ENCODE assay signal across 10 cellular contexts in genomic region chr2:141647353-141647752, GRCh38.
"Had no signal": no experiment of that assay in that cellular context is flagged by ENCODE, and none has a peak within 500 bp of the region (broad histone marks: within the 10 kb centered on the region; RNA-seq: fewer than 3 reads in every experiment).

No MANE protein-coding gene starts in this region.

- H3K4me1 ChIP-seq: HAP-1 had no signal

- H3K4me3 ChIP-seq: GM23248, HAP-1 had no signal

- DNase-seq: GM23248, GOT3, H7, HFFc6, Karpas-422, KBM-7 had no signal

- H3K9ac ChIP-seq: GM23248, KMS-11 had no signal

- H3K36me3 ChIP-seq: HAP-1 had no signal

- FAIRE-seq: HTR-8/SVneo had no signal

- H3K27ac ChIP-seq: GM23248, KMS-11 had no signal

- H3K9me3 ChIP-seq: HAP-1 had no signal

- H3K4me2 ChIP-seq: KMS-11 had no signal

- ATAC-seq: HCT116 had no signal

- H2AFZ ChIP-seq: GM23248 had no signal
